Comparison of ENCODE assay signal across 8 cellular contexts in genomic region chr11:62108017-62108750, GRCh38. TPM values are rescaled to one million over a fixed set of nuclear protein-coding genes. Genes with fewer than 3 reads are reported as not detected.
DNase-seq lines count a peak whose midpoint lies in the region; ATAC-seq and TF ChIP-seq lines count a peak whose summit lies in the region.

No MANE protein-coding gene starts in this region.

- H3F3A ChIP-seq in PC-9 (ENCODE audit: insufficient read depth, low read depth), result no peaks in the 10 kb centered on the region

- H3K36me3 ChIP-seq in KMS-11 (ENCODE audit: insufficient read depth), result no peaks in the 10 kb centered on the region
- H3K36me3 ChIP-seq in PC-9 (ENCODE audit: low read depth), result no peaks in the 10 kb centered on the region

- no peak overlapping the region for H3K9ac ChIP-seq in KMS-11

- H3K79me2 ChIP-seq in KMS-11 (ENCODE audit: insufficient read depth, low read depth) (no peaks in the 10 kb centered on the region), PC-9 (ENCODE audit: low read depth) (no peaks in the 10 kb centered on the region)

- H2AFZ ChIP-seq in KMS-11 (ENCODE audit: low read depth), result no peak overlapping the region
- no peak overlapping the region for H2AFZ ChIP-seq in PC-9

- H3K9me2 ChIP-seq in PC-9 (ENCODE audit: insufficient read depth), result no peaks in the 10 kb centered on the region

- no peak overlapping the region for H3K4me3 ChIP-seq in KMS-11 (IDR thresholded peaks at IDR 0.05; ENCODE audit: insufficient read depth, low read depth, low read length)
- H3K4me3 ChIP-seq in PC-9, result no peak overlapping the region
- no peak overlapping the region for H3K4me3 ChIP-seq in cardiac fibroblast (replicated peaks in 1 of 2; ENCODE audit: low read depth in 2 of 2, low read length in 2 of 2)

- TF ChIP-seq CTCF in KMS-11 (conservative IDR thresholded peaks at IDR 0.05; ENCODE audit: low read depth, low read length), result peak; percentile 92
- TF ChIP-seq CTCF in PC-9 (conservative IDR thresholded peaks at IDR 0.05), result peak; percentile 93
- TF ChIP-seq CTCF in cardiac fibroblast (IDR thresholded peaks at IDR 0.05; ENCODE audit: low read depth, low read length), result peak; percentile 71
- TF ChIP-seq CTCF in type B pancreatic cell (conservative IDR thresholded peaks at IDR 0.05), result peak; percentile 94

- no peaks in the 10 kb centered on the region for H3K36me3 Mint-ChIP-seq in activated T-cell treated with anti-CD3 and anti-CD28 coated beads, Interleukin-2, amount 50 U/mL, for 24 hours (ENCODE audit: low read depth)
- no peaks in the 10 kb centered on the region for H3K36me3 Mint-ChIP-seq in type B pancreatic cell

- intact Hi-C loops in PC-9 (cut with micrococcal nuclease; ENCODE audit: unreplicated experiment), result loop anchor here (1.0 to 5.0 kb wide), 4 partner anchors 209 to 361 kb away; no protein-coding TSS in a partner anchor

- no peak overlapping the region for H3K4me3 Mint-ChIP-seq in activated T-cell treated with anti-CD3 and anti-CD28 coated beads, Interleukin-2, amount 50 U/mL, for 24 hours
- no peak overlapping the region for H3K4me3 Mint-ChIP-seq in type B pancreatic cell

- DNase-seq in activated T-cell treated with anti-CD3 and anti-CD28 coated beads for 24 hours (ENCODE audit: low read depth) (peak; percentile 24), PC-9 (peak; percentile 44 to 53), cardiac fibroblast (ENCODE audit: low read depth in 2 of 2) (peak; percentile 84 to 86), left kidney (ENCODE audit: low read depth, low spot score) (peak; percentile 86), type B pancreatic cell (ENCODE audit: extremely low spot score, unreplicated experiment) (no peak)
- no peak for DNase-seq in activated T-cell treated with anti-CD3 and anti-CD28 coated beads, Interleukin-2, amount 50 U/mL, for 24 hours

- H3K4me1 Mint-ChIP-seq in activated T-cell treated with anti-CD3 and anti-CD28 coated beads, Interleukin-2, amount 50 U/mL, for 24 hours (ENCODE audit: low read depth), result peaks cover 23% of the 10 kb centered on the region
- H3K4me1 Mint-ChIP-seq in type B pancreatic cell (ENCODE audit: unreplicated experiment), result no peaks in the 10 kb centered on the region

- H4K20me1 ChIP-seq in KMS-11 (ENCODE audit: insufficient read depth) (no peaks in the 10 kb centered on the region), PC-9 (ENCODE audit: insufficient read depth) (no peaks in the 10 kb centered on the region)

- no peaks in the 10 kb centered on the region for H3K9me3 ChIP-seq in PC-9 (ENCODE audit: insufficient read depth, low read depth)

- H3K9me3 Mint-ChIP-seq in activated T-cell treated with anti-CD3 and anti-CD28 coated beads, Interleukin-2, amount 50 U/mL, for 24 hours, result no peaks in the 10 kb centered on the region
- H3K9me3 Mint-ChIP-seq in type B pancreatic cell, result no peaks in the 10 kb centered on the region

- H3K27me3 ChIP-seq in KMS-11 (ENCODE audit: insufficient read depth, low read depth) (no peaks in the 10 kb centered on the region), PC-9 (ENCODE audit: insufficient read depth, low read depth) (no peaks in the 10 kb centered on the region)

- H3K27ac ChIP-seq in KMS-11 (no peak overlapping the region), PC-9 (no peak overlapping the region)

- H3K27ac Mint-ChIP-seq in activated T-cell treated with anti-CD3 and anti-CD28 coated beads, Interleukin-2, amount 50 U/mL, for 24 hours, result no peak overlapping the region
- no peak overlapping the region for H3K27ac Mint-ChIP-seq in type B pancreatic cell

- ATAC-seq in GM18858 (IDR thresholded peaks at IDR 0.05; ENCODE audit: unreplicated experiment), result no peak

- no TSS peak for BruUV-seq in PC-9 (replicated peaks; lab: Mats Ljungman, UMichigan)

- H3K27me3 Mint-ChIP-seq in activated T-cell treated with anti-CD3 and anti-CD28 coated beads, Interleukin-2, amount 50 U/mL, for 24 hours, result peaks cover 4% of the 10 kb centered on the region
- no peaks in the 10 kb centered on the region for H3K27me3 Mint-ChIP-seq in type B pancreatic cell

- CTCF ChIA-PET in PC-9 (lab: Charles Lee), result interaction anchor here (0.5 to 3.8 kb wide), 20 partner anchors 13 to 1526 kb away, joined by 3 to 25 read pairs (median 4); partner anchors contain the start of genes CYB561A3, INCENP and TMEM138

- H3K4me2 ChIP-seq in KMS-11, result no peak overlapping the region
- no peak overlapping the region for H3K4me2 ChIP-seq in PC-9

- H3K4me1 ChIP-seq in KMS-11 (ENCODE audit: low read depth, poor library complexity, severe bottlenecking), result no peaks in the 10 kb centered on the region
- no peaks in the 10 kb centered on the region for H3K4me1 ChIP-seq in PC-9 (replicated peaks; ENCODE audit: insufficient read depth)

- POLR2A ChIA-PET in PC-9 (lab: Charles Lee; ENCODE audit: unreplicated experiment), result interaction anchor here (0.5 to 0.7 kb wide), 6 partner anchors 26 to 655 kb away, joined by 3 to 15 read pairs (median 4); no protein-coding TSS in a partner anchor

RNA-seq across cellular contexts. Expression of gene INCENP, which starts 15.6 kb away (rescaled TPM):
- total RNA-seq in PC-9 (2021) (122 and 154 TPM in 2 replicates), type B pancreatic cell (ENCODE audit: low replicate concordance) (38.8 and 96.7 TPM in 2 replicates)

Comparison
In these comparisons a context has a peak if more than half of its experiments do, and no peak if none do; other contexts are left out.
1. DNase-seq: peak in activated T-cell treated with anti-CD3 and anti-CD28 coated beads for 24 hours (single experiment), PC-9 (2 of 2), cardiac fibroblast (2 of 2) and left kidney (single experiment); none in activated T-cell treated with anti-CD3 and anti-CD28 coated beads, Interleukin-2, amount 50 U/mL, for 24 hours (single experiment) and type B pancreatic cell (single experiment).
2. Peak in every context shown above with its lines, with median percentiles within 50 percentile points of each other: CTCF ChIP-seq.